ENCODE assay signal across 8 cellular contexts in genomic region chr5:150517272-150518152, GRCh38. TPM values are rescaled to one million over a fixed set of nuclear protein-coding genes. Genes with fewer than 3 reads are reported as not detected.
DNase-seq lines count a peak whose midpoint lies in the region; ATAC-seq, FAIRE-seq and TF ChIP-seq lines count a peak whose summit lies in the region.

No MANE protein-coding gene starts in this region.

- H3K9me3 Mint-ChIP-seq in activated CD4-positive, alpha-beta T cell treated with anti-CD3 and anti-CD28 coated beads for 36 hours (ENCODE audit: low read depth) = no peaks in the 10 kb centered on the region
- H3K9me3 Mint-ChIP-seq in immature natural killer cell = no peaks in the 10 kb centered on the region
- no peaks in the 10 kb centered on the region for H3K9me3 Mint-ChIP-seq in activated naive CD4-positive, alpha-beta T cell treated with anti-CD3 and anti-CD28 coated beads, Interleukin-2, amount 10 ng/mL, durations not matched to agents 7 days and 5 days
- H3K9me3 Mint-ChIP-seq in neural progenitor cell = no peaks in the 10 kb centered on the region

- H3K23me2 ChIP-seq in H1 (ENCODE audit: low read depth, low read length) = no peaks in the 10 kb centered on the region

- peaks cover 30% of the 10 kb centered on the region for H3K79me1 ChIP-seq in H1 (ENCODE audit: low read depth, low read length)

- H3K4me1 ChIP-seq in H1 (replicated peaks in 1 of 4; ENCODE audit: control insufficient read depth in 3 of 4, insufficient read depth in 4 of 4, low read length in 3 of 4) = peaks cover 0 to 3% (median 2%) of the 10 kb centered on the region in 4 experiments; a peak in 3 of 7 replicates
- peaks cover 6% of the 10 kb centered on the region for H3K4me1 ChIP-seq in neural progenitor cell

- H2BK5ac ChIP-seq in H1 (ENCODE audit: low read depth, low read length) = 0 out of 2 replicates have a peak overlapping the region, but pooled peaks have one; percentile 39

- no peak overlapping the region for H3K4ac ChIP-seq in H1 (replicated peaks; ENCODE audit: insufficient read length, low read depth, low read length)

- TF ChIP-seq CTCF in H1 (IDR thresholded peaks at IDR 0.05; ENCODE audit: control extremely low read depth in 1 of 3, insufficient read depth in 1 of 3, low read depth in 1 of 3, low read length in 3 of 3) (no peak), neural progenitor cell (IDR thresholded peaks at IDR 0.05) (no peak)

- H4K20me1 ChIP-seq in H1 (replicated peaks in 1 of 2; ENCODE audit: control insufficient read depth in 1 of 2, insufficient read depth in 2 of 2, low read length in 2 of 2) (peaks cover 14 to 26% of the 10 kb centered on the region in 2 experiments), neural progenitor cell (ENCODE audit: low read depth) (peaks cover 55% of the 10 kb centered on the region)

- no peak for TF ChIP-seq EP300 in H1 (IDR thresholded peaks at IDR 0.05; ENCODE audit: borderline replicate concordance in 1 of 2, low read depth in 2 of 2, low read length in 2 of 2)

- POLR2A ChIA-PET in H1 (lab: Charles Lee; ENCODE audit: partially characterized antibody) = interaction anchor here (0.7 to 2.7 kb wide), 4 partner anchors 9 to 32 kb away, joined by 3 to 9 read pairs (median 6); no protein-coding TSS in a partner anchor
- POLR2A ChIA-PET in activated CD4-positive, alpha-beta T cell treated with anti-CD3 and anti-CD28 coated beads for 36 hours (lab: Charles Lee) = no interaction called here

- no peaks in the 10 kb centered on the region for H3K36me3 Mint-ChIP-seq in activated CD4-positive, alpha-beta T cell treated with anti-CD3 and anti-CD28 coated beads for 36 hours (ENCODE audit: low read depth)
- H3K36me3 Mint-ChIP-seq in immature natural killer cell (no peaks in the 10 kb centered on the region), neural progenitor cell (peaks cover 2% of the 10 kb centered on the region)
- no peaks in the 10 kb centered on the region for H3K36me3 Mint-ChIP-seq in activated naive CD4-positive, alpha-beta T cell treated with anti-CD3 and anti-CD28 coated beads, Interleukin-2, amount 10 ng/mL, durations not matched to agents 7 days and 5 days

- WGBS in H1 (ENCODE audit: extremely low coverage in 1 of 2, insufficient coverage in 1 of 2, insufficient read length in 1 of 2, insufficient replicate concordance in 2 of 2, low coverage in 1 of 2, low lambda C conversion rate in 2 of 2, missing lambda C conversion rate in 1 of 2), 2 experiments = 88% methylated on average over 13 of the region's 13 CpGs; no CpG with 5 or more reads in 1 of the 2 experiments

- H2BK120ac ChIP-seq in H1 (replicated peaks; ENCODE audit: low read depth, low read length) = no peak overlapping the region

- no peak for FAIRE-seq in H1 (lab: Jason Lieb, UNC)

- no peak overlapping the region for H3K27ac Mint-ChIP-seq in activated CD4-positive, alpha-beta T cell treated with anti-CD3 and anti-CD28 coated beads for 36 hours
- no peak overlapping the region for H3K27ac Mint-ChIP-seq in immature natural killer cell
- H3K27ac Mint-ChIP-seq in activated naive CD4-positive, alpha-beta T cell treated with anti-CD3 and anti-CD28 coated beads, Interleukin-2, amount 10 ng/mL, durations not matched to agents 7 days and 5 days = no peak overlapping the region
- H3K27ac Mint-ChIP-seq in neural progenitor cell = no peak overlapping the region

- no peak overlapping the region for H3K4me3 ChIP-seq in H1 (ENCODE audit: extremely low read depth in 1 of 4, insufficient read depth in 2 of 4, low read depth in 3 of 4, low read length in 4 of 4)
- no peak overlapping the region for H3K4me3 ChIP-seq in neural progenitor cell

- H4K91ac ChIP-seq in H1 (replicated peaks; ENCODE audit: insufficient read length, low read length) = no peak overlapping the region

- no peak overlapping the region for H3K14ac ChIP-seq in H1 (ENCODE audit: insufficient read length)

- H4K5ac ChIP-seq in H1 (ENCODE audit: insufficient read length, low read depth, low read length) = no peak overlapping the region

- H3K4me1 Mint-ChIP-seq in activated CD4-positive, alpha-beta T cell treated with anti-CD3 and anti-CD28 coated beads for 36 hours = no peaks in the 10 kb centered on the region
- H3K4me1 Mint-ChIP-seq in immature natural killer cell (no peaks in the 10 kb centered on the region), neural progenitor cell (peaks cover 47% of the 10 kb centered on the region)
- no peaks in the 10 kb centered on the region for H3K4me1 Mint-ChIP-seq in activated naive CD4-positive, alpha-beta T cell treated with anti-CD3 and anti-CD28 coated beads, Interleukin-2, amount 10 ng/mL, durations not matched to agents 7 days and 5 days

- H4K8ac ChIP-seq in H1 (ENCODE audit: extremely low read depth, insufficient read depth, low read length) = no peak overlapping the region

- H3K79me2 ChIP-seq in H1 (ENCODE audit: control insufficient read depth in 1 of 2, insufficient read depth in 2 of 2, low read length in 2 of 2) = peaks cover 0 to 80% of the 10 kb centered on the region in 2 experiments; a peak in 2 of 4 replicates
- H3K79me2 ChIP-seq in neural progenitor cell (ENCODE audit: low read depth) = peaks cover 77% of the 10 kb centered on the region

- H3K4me2 ChIP-seq in H1 (ENCODE audit: insufficient read depth in 1 of 2, low read depth in 2 of 2, low read length in 2 of 2) = no peak overlapping the region
- H3K4me2 ChIP-seq in neural progenitor cell = no peak overlapping the region

- H3K27me3 ChIP-seq in H1 (replicated peaks in 1 of 4; ENCODE audit: control insufficient read depth in 3 of 4, extremely low read depth in 1 of 4, insufficient read depth in 3 of 4, low read length in 3 of 4) (no peaks in the 10 kb centered on the region), neural progenitor cell (no peaks in the 10 kb centered on the region)

- H3K9me3 ChIP-seq in H1 (ENCODE audit: insufficient read depth in 2 of 2, low read depth in 1 of 2, low read length in 1 of 2) (no peaks in the 10 kb centered on the region), neural progenitor cell (ENCODE audit: low read depth) (no peaks in the 10 kb centered on the region)

- H3K23ac ChIP-seq in H1 (ENCODE audit: insufficient read length) = no peak overlapping the region

- H2BK20ac ChIP-seq in H1 (ENCODE audit: low read length) = no peak overlapping the region

- no peak overlapping the region for H2AFZ ChIP-seq in H1 (ENCODE audit: low read length)
- H2AFZ ChIP-seq in neural progenitor cell (replicated peaks) = no peak overlapping the region

- H3K56ac ChIP-seq in H1 (replicated peaks; ENCODE audit: insufficient read length, low read depth, low read length) = no peak overlapping the region

- H3K4me3 Mint-ChIP-seq in activated CD4-positive, alpha-beta T cell treated with anti-CD3 and anti-CD28 coated beads for 36 hours = no peak overlapping the region
- no peak overlapping the region for H3K4me3 Mint-ChIP-seq in immature natural killer cell
- H3K4me3 Mint-ChIP-seq in activated naive CD4-positive, alpha-beta T cell treated with anti-CD3 and anti-CD28 coated beads, Interleukin-2, amount 10 ng/mL, durations not matched to agents 7 days and 5 days = no peak overlapping the region
- no peak overlapping the region for H3K4me3 Mint-ChIP-seq in neural progenitor cell

- TF ChIP-seq POLR2A in H1 (IDR thresholded peaks at IDR 0.05; ENCODE audit: control extremely low read depth in 1 of 2, low read depth in 2 of 2, low read length in 2 of 2) = no peak

- H2AK5ac ChIP-seq in H1 (ENCODE audit: low read depth, low read length) = no peak overlapping the region; the same call in 1 of the 2 replicates

- intact Hi-C loops in activated CD4-positive, alpha-beta T cell treated with anti-CD3 and anti-CD28 coated beads for 36 hours (cut with DNase I, micrococcal nuclease) = no loop called here

- H3K36me3 ChIP-seq in H1 (ENCODE audit: control insufficient read depth in 2 of 4, insufficient read depth in 4 of 4, low read length in 3 of 4) (peaks cover 0 to 6% (median 4%) of the 10 kb centered on the region in 4 experiments; a peak in 2 of 8 replicates), neural progenitor cell (no peaks in the 10 kb centered on the region)

- no peak overlapping the region for H2BK12ac ChIP-seq in H1 (ENCODE audit: low read depth, low read length)

- H3K27ac ChIP-seq in H1 (ENCODE audit: low read depth, low read length) (no peak overlapping the region), neural progenitor cell (no peak overlapping the region)

- no peaks in the 10 kb centered on the region for H3K27me3 Mint-ChIP-seq in activated CD4-positive, alpha-beta T cell treated with anti-CD3 and anti-CD28 coated beads for 36 hours
- peaks cover 0 to 6% (median 2%) of the 10 kb centered on the region in 3 donors for H3K27me3 Mint-ChIP-seq in immature natural killer cell (ENCODE audit: low read depth in 3 of 3)
- no peaks in the 10 kb centered on the region for H3K27me3 Mint-ChIP-seq in activated naive CD4-positive, alpha-beta T cell treated with anti-CD3 and anti-CD28 coated beads, Interleukin-2, amount 10 ng/mL, durations not matched to agents 7 days and 5 days
- no peaks in the 10 kb centered on the region for H3K27me3 Mint-ChIP-seq in neural progenitor cell (ENCODE audit: insufficient read depth, low read depth)

- H3F3A ChIP-seq in neural progenitor cell (ENCODE audit: low read depth) = peaks cover 3% of the 10 kb centered on the region

- CTCF ChIA-PET in H1 (lab: Charles Lee; ENCODE audit: partially characterized antibody) = interaction anchor here (0.6 to 32.0 kb wide), 7 partner anchors 11 to 271 kb away, joined by 3 to 571 read pairs (median 6); partner anchors contain the start of gene NDST1
- CTCF ChIA-PET in activated CD4-positive, alpha-beta T cell treated with anti-CD3 and anti-CD28 coated beads for 36 hours (lab: Charles Lee) = no interaction called here
- CTCF ChIA-PET in activated naive CD4-positive, alpha-beta T cell treated with anti-CD3 and anti-CD28 coated beads, Interleukin-2, amount 10 ng/mL, durations not matched to agents 7 days and 5 days (lab: Charles Lee) = no interaction called here

- TF ChIP-seq RAD21 in H1 (IDR thresholded peaks at IDR 0.05 in 1 of 2, conservative IDR thresholded peaks at IDR 0.05 in 1 of 2; ENCODE audit: low read depth in 2 of 2, low read length in 2 of 2) = no peak

- no peak overlapping the region for H3K18ac ChIP-seq in H1 (ENCODE audit: extremely low read depth, low read length)

- no peak for ATAC-seq in activated CD4-positive, alpha-beta T cell treated with anti-CD3 and anti-CD28 coated beads for 36 hours

- DNase-seq in COR-L47 (lab: John Stamatoyannopoulos, UW) (peak; percentile 56), NCI-H226 (peak; percentile 98), H1 (ENCODE audit: low read depth in 1 of 2, low spot score in 2 of 2) (no peak), non-pigmented ciliary epithelial cell (ENCODE audit: low read depth) (peak; percentile 89), immature natural killer cell (no peak), neural progenitor cell (ENCODE audit: low spot score) (no peak)
- DNase-seq in activated CD4-positive, alpha-beta T cell treated with anti-CD3 and anti-CD28 coated beads for 36 hours = no peak
- DNase-seq in activated naive CD4-positive, alpha-beta T cell treated with anti-CD3 and anti-CD28 coated beads, Interleukin-2, amount 10 ng/mL, durations not matched to agents 7 days and 5 days = no peak

- H2BK15ac ChIP-seq in H1 (ENCODE audit: low read length) = no peak overlapping the region

- no peak overlapping the region for H3K9ac ChIP-seq in H1 (replicated peaks in 1 of 4; ENCODE audit: extremely low read depth in 1 of 4, low read depth in 3 of 4, low read length in 3 of 4)
- H3K9ac ChIP-seq in neural progenitor cell = no peak overlapping the region

RNA-seq across cellular contexts. Expression of gene NDST1, which starts 9.6 kb away (rescaled TPM):
- total RNA-seq in H1 (2021; fragmentation: NEBNext Ultra II Directional; extraction: Animal tissue kit (Norgen Biotek cat#: 25700)) = 70.1 and 72.0 TPM in 2 replicates
- polyA plus RNA-seq in H1 (2011; rRNA removed) = 27.0 and 37.7 TPM in 2 replicates
- 21.2 TPM for polyA plus RNA-seq in H1 (2011; cell fraction: cytosol; rRNA removed)
- polyA plus RNA-seq in H1 (2011; cell fraction: nucleus; rRNA removed) = 50.8 TPM
- 28.7 to 34.5 TPM (median 31.7 TPM) in 4 replicates for polyA plus RNA-seq in H1 (2012, experiment 1 of 2)
- 30.3 TPM for polyA plus RNA-seq in H1 (2012, experiment 2 of 2)
- polyA plus RNA-seq in H1 (2013, experiment 1 of 2) = 30.1 TPM
- 32.9 TPM for polyA plus RNA-seq in H1 (2013, experiment 2 of 2)
- polyA minus RNA-seq in H1 (2011; rRNA and poly(A)+ RNA removed) = 41.4 and 47.8 TPM in 2 replicates
- polyA minus RNA-seq in H1 (2011; cell fraction: cytosol; rRNA and poly(A)+ RNA removed) = 32.1 TPM
- 37.9 TPM for polyA minus RNA-seq in H1 (2011; cell fraction: nucleus; rRNA and poly(A)+ RNA removed)
- total RNA-seq in activated CD4-positive, alpha-beta T cell treated with anti-CD3 and anti-CD28 coated beads for 36 hours = 1 to 10 TPM; 5.1 to 5.5 TPM
- 1 to 10 TPM; 1.2 to 3.2 (median 1.4) TPM for polyA plus RNA-seq in immature natural killer cell
- total RNA-seq in neural progenitor cell (ENCODE audit: low replicate concordance) = 22.9 and 45.6 TPM in 2 replicates

Comparison
In these comparisons a context has a peak if more than half of its experiments do, and no peak if none do; other contexts are left out.
1. DNase-seq: peak in COR-L47 (single experiment), NCI-H226 (single experiment) and non-pigmented ciliary epithelial cell (single experiment); none in H1 (0 of 2), activated CD4-positive, alpha-beta T cell treated with anti-CD3 and anti-CD28 coated beads for 36 hours (single experiment), immature natural killer cell (0 of 3), activated naive CD4-positive, alpha-beta T cell treated with anti-CD3 and anti-CD28 coated beads, Interleukin-2, amount 10 ng/mL, durations not matched to agents 7 days and 5 days (single experiment) and neural progenitor cell (single experiment).